15 cellular contexts compared by ENCODE assay signal in the genomic region with DNA sequence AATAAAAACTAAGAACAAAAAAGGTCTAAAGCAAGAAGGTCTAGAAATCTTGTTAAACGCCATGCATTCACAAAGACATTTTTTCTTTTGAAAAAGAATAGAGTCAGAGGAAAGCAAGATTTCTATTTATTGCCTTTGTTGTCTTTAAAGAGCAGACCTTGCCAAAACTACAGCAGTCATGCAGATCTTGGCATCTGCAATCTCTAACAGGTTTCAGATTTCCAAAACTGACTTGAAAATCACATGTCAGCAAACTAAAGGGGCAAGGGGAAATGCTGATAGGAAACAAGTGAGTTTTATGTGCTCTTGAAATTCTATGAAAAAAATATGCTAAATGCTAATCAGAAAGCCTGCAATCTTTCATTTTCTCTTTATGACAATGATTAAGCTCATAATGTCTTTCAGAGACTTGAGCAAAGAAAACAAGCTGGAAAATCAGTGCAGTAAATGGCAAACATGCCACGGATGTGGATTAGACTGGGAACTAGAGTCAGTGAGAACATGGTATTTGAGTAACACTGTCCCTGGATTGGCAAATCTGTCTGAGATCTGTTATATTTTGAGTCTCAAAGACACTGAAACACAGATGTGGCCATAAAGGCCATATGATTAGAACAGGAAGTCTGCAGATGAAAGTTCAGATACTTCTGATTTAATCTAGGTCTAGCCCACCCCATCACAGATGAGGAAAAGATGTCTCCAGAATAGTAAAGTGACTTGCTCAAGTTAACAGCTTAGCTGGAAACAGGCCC.
A peak's percentile ranks its signal among the peaks of the same experiment; 100 is the strongest.
DNase-seq lines count a peak whose midpoint lies in the region; ATAC-seq and TF ChIP-seq lines count a peak whose summit lies in the region.
"Had no signal": no experiment of that assay in that cellular context is flagged by ENCODE, and none has a peak within 500 bp of the region (broad histone marks: within the 10 kb centered on the region; RNA-seq: fewer than 3 reads in every experiment).

No MANE protein-coding gene starts in this region.

- no peaks in the 10 kb centered on the region for H3F3A ChIP-seq in PC-3 (ENCODE audit: low read length, unreplicated experiment)

- no peaks in the 10 kb centered on the region for H3K36me3 Mint-ChIP-seq in nephron (ENCODE audit: low read depth)

- peaks cover 37% of the 10 kb centered on the region for H3K4me1 ChIP-seq in PC-3 (ENCODE audit: insufficient read depth, low read length)
- H3K4me1 ChIP-seq: uterus had no signal

- peak; percentile 25 for DNase-seq in AG09319 (ENCODE audit: extremely low read depth, low read depth)
- DNase-seq in PC-3, result peak; percentile 7
- DNase-seq in choroid plexus epithelial cell (ENCODE audit: low read depth), result peak; percentile 58
- DNase-seq in CD1c-positive myeloid dendritic cell (ENCODE audit: extremely low spot score), result no peak
- DNase-seq in COLO829 (ENCODE audit: low spot score), result no peak
- DNase-seq: activated CD8-positive, alpha-beta T cell treated with anti-CD3 and anti-CD28 coated beads, Interleukin-2, amount 10 ng/mL, durations not matched to agents 7 days and 5 days; effector memory CD4-positive, alpha-beta T cell; OCI-M1; stimulated activated CD4-positive, alpha-beta T cell treated with anti-CD3 and anti-CD28 coated beads, Interleukin-4, amount 100 ng/mL, for 1 hour; uterus had no signal

- H3K9me3 ChIP-seq in PC-3 (ENCODE audit: low read length), result no peaks in the 10 kb centered on the region
- H3K9me3 ChIP-seq: gastroesophageal sphincter, uterus had no signal

- no peaks in the 10 kb centered on the region for H4K20me1 ChIP-seq in PC-3 (ENCODE audit: low read length)

- H3K79me2 ChIP-seq in PC-3 (ENCODE audit: low read length), result no peaks in the 10 kb centered on the region

- H2AFZ ChIP-seq in PC-3 (ENCODE audit: low read length), result no peak overlapping the region

- no peaks in the 10 kb centered on the region for H3K36me3 ChIP-seq in PC-3 (ENCODE audit: low read depth, low read length)
- H3K36me3 ChIP-seq: gastroesophageal sphincter, uterus had no signal

- H3K27ac ChIP-seq in PC-3 (ENCODE audit: low read length), result no peak overlapping the region
- H3K27ac ChIP-seq: gastroesophageal sphincter, uterus had no signal

- no peak overlapping the region for H3K4me2 ChIP-seq in PC-3 (ENCODE audit: low read length)

- intact Hi-C loops in PC-3 (cut with micrococcal nuclease), result loop anchor here (2.0 to 5.0 kb wide), 6 partner anchors 113 to 925 kb away; a partner anchor contains a TSS

- H3K27ac Mint-ChIP-seq in nephron, result peak overlapping the region; percentile 72 to 92 (median 78)
- H3K27ac Mint-ChIP-seq: activated CD8-positive, alpha-beta T cell treated with anti-CD3 and anti-CD28 coated beads, Interleukin-2, amount 10 ng/mL, durations not matched to agents 7 days and 5 days; activated T-helper 2 cell treated with anti-CD3 and anti-CD28 coated beads, Interferon-gamma antibody, Interleukin-2, Interleukin-4, amounts not matched to agents 10 μg/mL and 5 μg/mL and 100 μg/mL, durations not matched to agents 14 hours and 24 hours and 36 hours had no signal

- TF ChIP-seq CTCF in AG09319 (IDR thresholded peaks at IDR 0.05; ENCODE audit: low read depth, low read length), result no peak
- TF ChIP-seq CTCF in PC-3 (conservative IDR thresholded peaks at IDR 0.05; ENCODE audit: low read depth, low read length), result no peak
- TF ChIP-seq CTCF in choroid plexus epithelial cell (conservative IDR thresholded peaks at IDR 0.05; ENCODE audit: low read depth, low read length), result no peak
- TF ChIP-seq CTCF in nephron (IDR thresholded peaks at IDR 0.05; ENCODE audit: unreplicated experiment in 3 of 3), result no peak

- no peaks in the 10 kb centered on the region for H3K27me3 Mint-ChIP-seq in nephron (ENCODE audit: low read depth)

- no peak overlapping the region for H3K4me3 ChIP-seq in PC-3 (ENCODE audit: low read length)
- no peak overlapping the region for H3K4me3 ChIP-seq in choroid plexus epithelial cell (ENCODE audit: low read depth, low read length)
- H3K4me3 ChIP-seq: gastroesophageal sphincter, uterus had no signal

- H3K27me3 ChIP-seq in PC-3 (ENCODE audit: low read length), result no peaks in the 10 kb centered on the region
- H3K27me3 ChIP-seq: gastroesophageal sphincter, uterus had no signal

- no peak overlapping the region for H3K9ac ChIP-seq in PC-3 (ENCODE audit: low read length)

- H3K9me3 Mint-ChIP-seq in nephron, result no peaks in the 10 kb centered on the region
- H3K9me3 Mint-ChIP-seq: activated T-helper 2 cell treated with anti-CD3 and anti-CD28 coated beads, Interferon-gamma antibody, Interleukin-2, Interleukin-4, amounts not matched to agents 10 μg/mL and 5 μg/mL and 100 μg/mL, durations not matched to agents 14 hours and 24 hours and 36 hours had no signal

- no peak overlapping the region for H3K4me3 Mint-ChIP-seq in nephron
- H3K4me3 Mint-ChIP-seq: activated CD8-positive, alpha-beta T cell treated with anti-CD3 and anti-CD28 coated beads, Interleukin-2, amount 10 ng/mL, durations not matched to agents 7 days and 5 days had no signal

- BruUV-seq in PC-3 (replicated peaks; lab: Mats Ljungman, UMichigan), result no TSS peak

- no peaks in the 10 kb centered on the region for H3K9me2 ChIP-seq in PC-3 (replicated peaks; ENCODE audit: low read length)

- ATAC-seq in PC-3, result no peak
- ATAC-seq in HG03039 (IDR thresholded peaks at IDR 0.05; ENCODE audit: unreplicated experiment), result no peak
- ATAC-seq in HG03439 (IDR thresholded peaks at IDR 0.05; ENCODE audit: unreplicated experiment), result no peak
- ATAC-seq: activated CD8-positive, alpha-beta T cell treated with anti-CD3 and anti-CD28 coated beads, Interleukin-2, amount 10 ng/mL, durations not matched to agents 7 days and 5 days; gastroesophageal sphincter had no signal

- CTCF ChIA-PET in PC-3 (lab: Charles Lee), result interaction anchor here (0.5 to 0.7 kb wide), 4 partner anchors 363 to 834 kb away, joined by 3 to 6 read pairs (median 4); no protein-coding TSS in a partner anchor

- POLR2A ChIA-PET in PC-3 (lab: Charles Lee; ENCODE audit: unreplicated experiment), result no interaction called here

- peaks cover 52% of the 10 kb centered on the region for H3K4me1 Mint-ChIP-seq in nephron

Comparison
In these comparisons a context has a peak if more than half of its experiments do, and no peak if none do; other contexts are left out.
1. DNase-seq: peak in AG09319 (single experiment), PC-3 (single experiment) and choroid plexus epithelial cell (single experiment); none in CD1c-positive myeloid dendritic cell (single experiment) and COLO829 (single experiment).